In the genomic region with DNA sequence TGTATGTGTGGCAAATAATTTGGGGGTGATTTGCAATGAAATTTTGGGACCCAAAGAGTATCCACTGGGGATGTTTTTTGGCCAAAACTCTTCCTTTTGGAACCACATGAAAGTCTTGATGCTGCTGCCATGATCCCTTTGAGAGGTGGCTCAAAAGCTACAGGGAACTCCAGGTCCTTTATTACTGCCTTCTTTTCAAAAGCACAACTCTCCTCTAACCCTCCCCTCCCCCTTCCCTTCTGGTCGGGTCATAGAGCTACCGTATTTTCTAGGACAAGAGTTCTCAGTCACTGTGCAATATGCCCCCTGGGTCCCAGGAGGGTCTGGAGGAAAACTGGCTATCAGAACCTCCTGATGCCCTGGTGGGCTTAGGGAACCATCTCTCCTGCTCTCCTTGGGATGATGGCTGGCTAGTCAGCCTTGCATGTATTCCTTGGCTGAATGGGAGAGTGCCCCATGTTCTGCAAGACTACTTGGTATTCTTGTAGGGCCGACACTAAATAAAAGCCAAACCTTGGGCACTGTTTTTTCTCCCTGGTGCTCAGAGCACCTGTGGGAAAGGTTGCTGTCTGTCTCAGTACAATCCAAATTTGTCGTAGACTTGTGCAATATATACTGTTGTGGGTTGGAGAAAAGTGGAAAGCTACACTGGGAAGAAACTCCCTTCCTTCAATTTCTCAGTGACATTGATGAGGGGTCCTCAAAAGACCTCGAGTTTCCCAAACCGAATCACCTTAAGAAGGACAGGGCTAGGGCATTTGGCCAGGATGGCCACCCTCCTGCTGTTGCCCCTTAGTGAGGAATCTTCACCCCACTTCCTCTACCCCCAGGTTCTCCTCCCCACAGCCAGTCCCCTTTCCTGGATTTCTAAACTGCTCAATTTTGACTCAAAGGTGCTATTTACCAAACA, we compare ENCODE assay signal across 10 cellular contexts. TPM values are rescaled to one million over a fixed set of nuclear protein-coding genes. Genes with fewer than 3 reads are reported as not detected.
A peak's percentile ranks its signal among the peaks of the same experiment; 100 is the strongest.
DNase-seq lines count a peak whose midpoint lies in the region; ATAC-seq and TF ChIP-seq lines count a peak whose summit lies in the region.
"Had no signal": no experiment of that assay in that cellular context is flagged by ENCODE, and none has a peak within 500 bp of the region (broad histone marks: within the 10 kb centered on the region; RNA-seq: fewer than 3 reads in every experiment).

No MANE protein-coding gene starts in this region.

- H3K4me3 ChIP-seq in adipocyte (ENCODE audit: low read length) (peak overlapping the region; percentile 97), tibial nerve (peak overlapping the region; percentile 91 to 100 (median 98))

- ATAC-seq in memory B cell (ENCODE audit: low read depth), result no peak
- no peak for ATAC-seq in HG02588 (IDR thresholded peaks at IDR 0.05; ENCODE audit: unreplicated experiment)

- H3K36me3 Mint-ChIP-seq in activated naive CD4-positive, alpha-beta T cell treated with anti-CD3 and anti-CD28 coated beads for 36 hours (ENCODE audit: low read depth), result peaks cover 61% of the 10 kb centered on the region
- H3K36me3 Mint-ChIP-seq in memory B cell, result peaks cover 44% of the 10 kb centered on the region

- peak overlapping the region; percentile 94 for H3K27ac Mint-ChIP-seq in activated naive CD4-positive, alpha-beta T cell treated with anti-CD3 and anti-CD28 coated beads for 36 hours
- peak overlapping the region; percentile 100 for H3K27ac Mint-ChIP-seq in memory B cell

- H3K27ac ChIP-seq in tibial nerve, result peak overlapping the region; percentile 97 to 100 (median 100)

- TF ChIP-seq EP300 in tibial nerve (IDR thresholded peaks at IDR 0.05), result peak in 1 of 2 donors; percentile 35

- TF ChIP-seq POLR2A in tibial nerve (IDR thresholded peaks at IDR 0.05), result no peak

- peak overlapping the region; percentile 97 for H3K4me3 Mint-ChIP-seq in activated naive CD4-positive, alpha-beta T cell treated with anti-CD3 and anti-CD28 coated beads for 36 hours
- H3K4me3 Mint-ChIP-seq in memory B cell, result peak overlapping the region; percentile 99

- no peaks in the 10 kb centered on the region for H3K9me3 ChIP-seq in adipocyte (ENCODE audit: control insufficient read depth, low read length)
- no peaks in the 10 kb centered on the region for H3K9me3 ChIP-seq in tibial nerve
- H3K9me3 ChIP-seq: testis had no signal

- CTCF ChIA-PET in activated naive CD4-positive, alpha-beta T cell treated with anti-CD3 and anti-CD28 coated beads for 36 hours (lab: Charles Lee), result interaction anchor here (1.5 to 9.3 kb wide), 7 partner anchors 11 to 36 kb away, joined by 4 to 186 read pairs (median 39); no protein-coding TSS in a partner anchor

- H3K4me1 Mint-ChIP-seq in activated naive CD4-positive, alpha-beta T cell treated with anti-CD3 and anti-CD28 coated beads for 36 hours (ENCODE audit: low read depth), result peaks cover 55% of the 10 kb centered on the region
- peaks cover 60% of the 10 kb centered on the region for H3K4me1 Mint-ChIP-seq in memory B cell

- peak; percentile 12 for DNase-seq in activated naive CD4-positive, alpha-beta T cell treated with anti-CD3 and anti-CD28 coated beads for 36 hours
- DNase-seq in activated naive CD4-positive, alpha-beta T cell treated with anti-CD3 and anti-CD28 coated beads, Interleukin-2, amount 50 U/mL, for 16 hours, result no peak
- DNase-seq in adipocyte (ENCODE audit: low read depth) (no peak), memory B cell (ENCODE audit: low spot score in 2 of 2) (no peak), tibial nerve (ENCODE audit: low spot score in 2 of 2) (no peak), SHP77 treated with DMSO at 0.1 percent for 48 hours (lab: John Stamatoyannopoulos, UW) (no peak), 8988T (no peak)
- DNase-seq: COR-L47, testis had no signal

- peaks cover 22% of the 10 kb centered on the region for H3K36me3 ChIP-seq in adipocyte (ENCODE audit: control insufficient read depth, insufficient read depth, low read length, severe bottlenecking)
- peaks cover 6 to 51% (median 18%) of the 10 kb centered on the region in 3 donors for H3K36me3 ChIP-seq in tibial nerve

- no peaks in the 10 kb centered on the region for H3K27me3 Mint-ChIP-seq in activated naive CD4-positive, alpha-beta T cell treated with anti-CD3 and anti-CD28 coated beads for 36 hours (ENCODE audit: low read depth)
- H3K27me3 Mint-ChIP-seq in memory B cell, result no peaks in the 10 kb centered on the region

- WGBS in tibial nerve, 2 donors, result 48 to 49% methylated on average over 6 of the region's 6 CpGs

- intact Hi-C loops in activated naive CD4-positive, alpha-beta T cell treated with anti-CD3 and anti-CD28 coated beads for 36 hours (cut with micrococcal nuclease), result loop anchor here (5.0 kb wide), 2 partner anchors 351 to 489 kb away; a partner anchor contains a TSS

- H3K27me3 ChIP-seq in adipocyte (replicated peaks; ENCODE audit: control insufficient read depth, insufficient read depth, low read length) (no peaks in the 10 kb centered on the region), tibial nerve (no peaks in the 10 kb centered on the region)
- H3K27me3 ChIP-seq: testis had no signal

- H3K9ac ChIP-seq in adipocyte (ENCODE audit: low read length), result peak overlapping the region; percentile 53

- H3K4me1 ChIP-seq in adipocyte (ENCODE audit: control insufficient read depth, insufficient read depth, low read length) (peaks cover 34% of the 10 kb centered on the region), tibial nerve (peaks cover 0 to 53% (median 33%) of the 10 kb centered on the region in 4 donors)

- no peak for TF ChIP-seq CTCF in tibial nerve (IDR thresholded peaks at IDR 0.05)

- H3K9me3 Mint-ChIP-seq in activated naive CD4-positive, alpha-beta T cell treated with anti-CD3 and anti-CD28 coated beads for 36 hours, result no peaks in the 10 kb centered on the region
- H3K9me3 Mint-ChIP-seq in memory B cell, result no peaks in the 10 kb centered on the region

RNA-seq across cellular contexts. Expression of a gene that starts 3.1 kb away (rescaled TPM):
- total RNA-seq in activated naive CD4-positive, alpha-beta T cell treated with anti-CD3 and anti-CD28 coated beads for 36 hours, result 100 to 1,000 TPM; 106 to 109 TPM
- total RNA-seq in tibial nerve, result 100 to 1,000 TPM; 153 to 208 (median 177) TPM

RNA-seq across cellular contexts. Expression of a gene that starts 42.5 kb away (rescaled TPM):
- total RNA-seq in activated naive CD4-positive, alpha-beta T cell treated with anti-CD3 and anti-CD28 coated beads for 36 hours, result 1 to 10 TPM; 5.3 to 5.8 TPM
- 100 to 1,000 TPM in 2 of 4 donors, 10 to 100 TPM in 2; 73.9 to 203 (median 102) TPM for total RNA-seq in tibial nerve

Comparison
In these comparisons a context has a peak if more than half of its experiments do, and no peak if none do; other contexts are left out.
1. RNA of a gene that starts 42.5 kb away (total RNA-seq): 73.9 to 203 TPM in tibial nerve; 5.3 to 5.8 TPM in activated naive CD4-positive, alpha-beta T cell treated with anti-CD3 and anti-CD28 coated beads for 36 hours; every median in the first group is over 10 times any median in the second.